ENCODE assay signal across 9 cellular contexts in the genomic region with DNA sequence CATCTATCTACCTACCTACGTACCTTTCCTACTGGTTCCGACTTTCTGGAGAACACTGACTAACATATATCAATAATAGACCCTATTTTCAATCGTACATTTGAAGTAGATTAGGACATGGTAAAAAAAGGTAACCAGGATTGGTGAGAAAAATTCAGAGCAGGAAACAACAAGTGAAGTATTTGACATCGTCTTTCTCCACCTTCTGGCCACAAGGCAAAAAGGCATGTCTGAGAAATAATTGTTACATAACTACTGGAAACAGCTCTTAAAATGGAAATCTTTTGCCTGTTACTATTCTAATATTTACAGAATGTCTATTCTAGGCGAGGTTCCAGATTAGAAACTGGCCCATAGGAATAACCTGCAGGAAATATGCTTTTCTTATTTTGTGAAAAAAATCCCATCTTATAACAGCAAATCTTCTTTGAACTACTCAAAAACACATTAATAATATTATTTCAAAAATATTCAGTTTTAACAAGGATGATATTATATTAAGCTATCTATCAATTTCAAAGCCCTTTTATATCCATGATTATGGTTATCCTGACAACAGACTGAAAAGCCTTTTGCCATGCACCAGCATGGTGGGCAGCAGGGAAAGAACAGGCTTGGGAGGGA.
A peak's percentile ranks its signal among the peaks of the same experiment; 100 is the strongest.
DNase-seq lines count a peak whose midpoint lies in the region; ATAC-seq and TF ChIP-seq lines count a peak whose summit lies in the region.
"Had no signal": no experiment of that assay in that cellular context is flagged by ENCODE, and none has a peak within 500 bp of the region (broad histone marks: within the 10 kb centered on the region; RNA-seq: fewer than 3 reads in every experiment).

No MANE protein-coding gene starts in this region.

- H3K9ac ChIP-seq in colonic mucosa (ENCODE audit: low read depth in 2 of 2, low read length in 2 of 2): no peak overlapping the region

- H3K9me3 ChIP-seq in colonic mucosa: no peaks in the 10 kb centered on the region

- intact Hi-C loops in colonic mucosa (cut with DNase I): loop anchor here (5.0 kb wide), 1 partner anchor 318 kb away; no protein-coding TSS in a partner anchor

- no peaks in the 10 kb centered on the region for H3K27me3 ChIP-seq in colonic mucosa

- no peaks in the 10 kb centered on the region for H3K36me3 ChIP-seq in colonic mucosa

- no peaks in the 10 kb centered on the region for H3K4me1 ChIP-seq in colonic mucosa

- H3K4me3 ChIP-seq in colonic mucosa: no peak overlapping the region

- peak; percentile 64 for DNase-seq in DMS153 (lab: John Stamatoyannopoulos, UW)
- peak; percentile 45 for DNase-seq in NOMO-1 treated with dmso at 0.1 percent for 144 hours (lab: John Stamatoyannopoulos, UW; ENCODE audit: unreplicated experiment)
- DNase-seq in colonic mucosa: peak; percentile 36
- peak; percentile 76 for DNase-seq in midbrain (lab: John Stamatoyannopoulos, UW)
- no peak for DNase-seq in NCI-H446 treated with DMSO at 0.1 percent for 48 hours (lab: John Stamatoyannopoulos, UW)
- DNase-seq in NCI-H146 (lab: John Stamatoyannopoulos, UW): no peak

- ATAC-seq in HG03175 (IDR thresholded peaks at IDR 0.05; ENCODE audit: unreplicated experiment) (peak; percentile 66), HG03460 (IDR thresholded peaks at IDR 0.05; ENCODE audit: unreplicated experiment) (no peak)
- ATAC-seq: T-cell had no signal

- TF ChIP-seq CTCF in colonic mucosa (IDR thresholded peaks at IDR 0.05): peak; percentile 55

- no peak overlapping the region for H3K27ac ChIP-seq in colonic mucosa

Comparison
In these comparisons a context has a peak if more than half of its experiments do, and no peak if none do; other contexts are left out.
1. DNase-seq: peak in DMS153 (single experiment), NOMO-1 treated with dmso at 0.1 percent for 144 hours (single experiment), colonic mucosa (single experiment) and midbrain (single experiment); none in NCI-H446 treated with DMSO at 0.1 percent for 48 hours (single experiment) and NCI-H146 (single experiment).